In the genomic region with DNA sequence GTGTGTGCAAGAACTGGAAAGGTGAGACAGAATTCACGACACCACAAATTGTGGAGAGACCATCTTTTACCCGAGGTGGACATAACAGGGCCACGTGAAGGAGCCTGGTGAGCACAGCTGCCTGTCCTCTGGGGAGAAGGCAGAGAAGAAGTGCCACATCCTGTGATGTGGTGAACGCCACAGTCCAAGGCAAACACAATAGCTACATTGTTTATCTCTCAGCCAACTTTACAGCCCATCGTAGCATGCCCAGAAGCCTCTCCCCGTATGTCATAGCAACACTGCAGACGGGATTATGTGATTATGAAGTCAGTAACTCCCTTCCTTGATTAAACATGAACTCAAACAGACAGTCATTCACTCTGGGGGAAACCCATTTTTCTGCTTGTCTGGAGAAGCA, we compare ENCODE assay signal across 23 cellular contexts.
DNase-seq lines count a peak whose midpoint lies in the region; ATAC-seq, FAIRE-seq and TF ChIP-seq lines count a peak whose summit lies in the region.
"Had no signal": no experiment of that assay in that cellular context is flagged by ENCODE, and none has a peak within 500 bp of the region (broad histone marks: within the 10 kb centered on the region; RNA-seq: fewer than 3 reads in every experiment).

No MANE protein-coding gene starts in this region.

- no peaks in the 10 kb centered on the region for H3K9me1 ChIP-seq in IMR-90 (ENCODE audit: insufficient read depth, low read length)

- no peak overlapping the region for H2BK20ac ChIP-seq in IMR-90 (ENCODE audit: low read depth, low read length)

- no peak for TF ChIP-seq RAD21 in IMR-90 (IDR thresholded peaks at IDR 0.05; ENCODE audit: low read length)

- CTCF ChIA-PET in IMR-90 (lab: Yijun Ruan, JAX) (no interaction called here), HEK293T (lab: Yijun Ruan, JAX) (no interaction called here)

- no peak for FAIRE-seq in small intestine (lab: Jason Lieb, UNC)

- BruUV-seq in IMR-90 (replicated peaks; lab: Mats Ljungman, UMichigan), result no TSS peak

- H3K4me2 ChIP-seq in IMR-90 (ENCODE audit: low read depth, low read length), result no peak overlapping the region
- H3K4me2 ChIP-seq: GM23338 had no signal

- no peak overlapping the region for H2BK5ac ChIP-seq in IMR-90 (ENCODE audit: low read depth, low read length, poor library complexity, severe bottlenecking)

- no peak for TF ChIP-seq POLR2A in IMR-90 (IDR thresholded peaks at IDR 0.05; ENCODE audit: low read depth, low read length)

- no peaks in the 10 kb centered on the region for H3K79me1 ChIP-seq in IMR-90 (ENCODE audit: low read depth in 1 of 2, low read length in 2 of 2)

- peaks cover 5% of the 10 kb centered on the region; the same call in 1 of the 2 replicates for H3K9me3 ChIP-seq in IMR-90 (ENCODE audit: control insufficient read depth, insufficient read depth, low read length)
- H3K9me3 ChIP-seq in small intestine (ENCODE audit: control insufficient read depth, low read depth), result no peaks in the 10 kb centered on the region

- no peak overlapping the region for H2AFZ ChIP-seq in IMR-90 (replicated peaks; ENCODE audit: low read length, poor library complexity)
- H2AFZ ChIP-seq: GM23338 had no signal

- no peak overlapping the region for H3K23ac ChIP-seq in IMR-90 (ENCODE audit: low read depth, low read length)

- H2AK5ac ChIP-seq in IMR-90 (ENCODE audit: low read depth, low read length), result no peak overlapping the region

- dilution Hi-C loops in IMR-90 (cut with HindIII; ENCODE audit: low sequenced_read_pairs, unreplicated experiment), result no loop called here

- DNase-seq in EH (ENCODE audit: low read depth) (peak; percentile 3), IMR-90 (no peak), foreskin melanocyte (peak; percentile 89), small intestine (peak; percentile 30), kidney glomerular epithelial cell (lab: John Stamatoyannopoulos, UW) (no peak), SW 1271 (lab: John Stamatoyannopoulos, UW) (no peak), HEK293T (ENCODE audit: extremely low spot score) (no peak)
- no peak for DNase-seq in activated T-cell treated with anti-CD3 and anti-CD28 coated beads, Interleukin-2, amount 50 U/mL, for 1 hour
- DNase-seq: activated B cell treated with CpG ODN at 0.5 μM for 24 hours; activated CD4-positive, alpha-beta memory T cell treated with anti-CD3 and anti-CD28 coated beads for 36 hours; activated gamma-delta T cell; CD4-positive, CD25-positive, alpha-beta regulatory T cell; cerebellar nuclear complex; DMS 273 treated with DMSO at 0.1 percent for 48 hours; heart left ventricle; naive thymus-derived CD8-positive, alpha-beta T cell; NCI-H1694 treated with DMSO at 0.1 percent for 48 hours; NCI-H2171 treated with DMSO at 0.1 percent for 48 hours; NCI-H524 treated with DMSO at 0.1 percent for 48 hours; stimulated activated CD4-positive, alpha-beta T cell treated with anti-CD3 and anti-CD28 coated beads, Interleukin-4, amount 100 ng/mL, for 4 hours; stimulated activated naive CD4-positive, alpha-beta T cell had no signal

- no peak for TF ChIP-seq CTCF in IMR-90 (conservative IDR thresholded peaks at IDR 0.05; ENCODE audit: low read depth, low read length)

- peak overlapping the region; percentile 7; the same call in 1 of the 3 replicates for H2BK15ac ChIP-seq in IMR-90 (ENCODE audit: low read depth, low read length)

- H3K56ac ChIP-seq in IMR-90 (ENCODE audit: extremely low read depth, insufficient read depth, low read length), result no peak overlapping the region

- H3K4me1 ChIP-seq in IMR-90 (ENCODE audit: control insufficient read depth, insufficient read depth, low read length) (peaks cover 7% of the 10 kb centered on the region), small intestine (ENCODE audit: control insufficient read depth in 2 of 2, insufficient read depth in 1 of 2, low read depth in 1 of 2, low read length in 1 of 2) (peaks cover 0 to 2% of the 10 kb centered on the region in 2 donors)
- H3K4me1 ChIP-seq: right atrium auricular region had no signal

- H2AK9ac ChIP-seq in IMR-90 (replicated peaks; ENCODE audit: low read depth, low read length, poor library complexity), result no peak overlapping the region

- in situ Hi-C loops in IMR-90 (cut with MboI; ENCODE audit: low sequenced_read_pairs), result no loop called here

- no peak overlapping the region for H3K14ac ChIP-seq in IMR-90 (replicated peaks; ENCODE audit: low read depth, low read length)

- no peak overlapping the region for H4K5ac ChIP-seq in IMR-90 (ENCODE audit: low read depth, low read length)

- H2BK120ac ChIP-seq in IMR-90 (ENCODE audit: low read depth, low read length), result no peak overlapping the region

- no peak overlapping the region for H3K18ac ChIP-seq in IMR-90 (ENCODE audit: low read depth, low read length)

- no peak overlapping the region for H4K8ac ChIP-seq in IMR-90 (ENCODE audit: low read depth in 2 of 2, low read length in 2 of 2)

- H3K27ac ChIP-seq in IMR-90 (ENCODE audit: insufficient read depth, low read length) (no peak overlapping the region), small intestine (ENCODE audit: low read depth in 1 of 2, low read length in 1 of 2) (no peak overlapping the region)
- H3K27ac ChIP-seq: heart left ventricle, right atrium auricular region had no signal

- H4K20me1 ChIP-seq in IMR-90 (ENCODE audit: insufficient read depth, low read length), result no peaks in the 10 kb centered on the region

- POLR2A ChIA-PET in IMR-90 (lab: Charles Lee; ENCODE audit: unreplicated experiment), result no interaction called here
- POLR2A ChIA-PET in HEK293T (lab: Yijun Ruan, JAX), result no interaction called here

- no peaks in the 10 kb centered on the region for H3K27me3 ChIP-seq in IMR-90 (ENCODE audit: control insufficient read depth, insufficient read depth, low read length)
- H3K27me3 ChIP-seq in small intestine (ENCODE audit: control insufficient read depth in 2 of 2, insufficient read depth in 2 of 2, low read length in 2 of 2), result no peaks in the 10 kb centered on the region
- H3K27me3 ChIP-seq: heart left ventricle, right atrium auricular region had no signal

- H3K9ac ChIP-seq in IMR-90 (ENCODE audit: low read depth, low read length), result no peak overlapping the region

- H3K36me3 ChIP-seq in IMR-90 (ENCODE audit: control insufficient read depth, insufficient read depth, low read length), result 0 out of 2 replicates have a peak, but pooled peaks cover 2% of the 10 kb centered on the region
- no peaks in the 10 kb centered on the region for H3K36me3 ChIP-seq in small intestine (ENCODE audit: control insufficient read depth in 2 of 2, insufficient read depth in 2 of 2, low read length in 2 of 2)
- H3K36me3 ChIP-seq: heart left ventricle, right atrium auricular region had no signal

- no peak overlapping the region for H3K4ac ChIP-seq in IMR-90 (ENCODE audit: low read depth, low read length)

- H3K4me3 ChIP-seq in IMR-90 (ENCODE audit: insufficient read depth, low read depth, low read length) (no peak overlapping the region), small intestine (ENCODE audit: low read depth in 1 of 2, low read length in 2 of 2) (no peak overlapping the region)
- H3K4me3 ChIP-seq: GM23338, heart left ventricle, right atrium auricular region had no signal

- 86% methylated on average over 1 of the region's 7 CpGs; no CpG with 5 or more reads in 1 of the 2 experiments for WGBS in IMR-90 (ENCODE audit: extremely low coverage in 2 of 2, insufficient read length in 1 of 2), 2 experiments
- WGBS in small intestine, 3 donors, result 20 to 60% (median 38%) methylated on average over 7 of the region's 7 CpGs

- no peak overlapping the region for H4K91ac ChIP-seq in IMR-90 (ENCODE audit: insufficient read depth, low read depth, low read length)

- no peak for ATAC-seq in IMR-90 (ENCODE audit: low read depth)
- ATAC-seq: GM23338; heart left ventricle; naive thymus-derived CD8-positive, alpha-beta T cell had no signal

- intact Hi-C loops in IMR-90 (cut with micrococcal nuclease), result no loop called here

TF ChIP-seq in IMR-90, 13 proteins besides CTCF, POLR2A, EP300 and RAD21 (continues in another document):
- TF ChIP-seq MAZ (IDR thresholded peaks at IDR 0.05; ENCODE audit: borderline replicate concordance, low read depth, low read length) (no peak), MAFK (IDR thresholded peaks at IDR 0.05; ENCODE audit: low read depth, low read length) (no peak), MXI1 (IDR thresholded peaks at IDR 0.05; ENCODE audit: borderline replicate concordance, low read depth, low read length) (no peak), SMC3 (IDR thresholded peaks at IDR 0.05; ENCODE audit: low read depth, low read length) (no peak), BHLHE40 (IDR thresholded peaks at IDR 0.05; ENCODE audit: low read depth, low read length) (no peak), CEBPB (IDR thresholded peaks at IDR 0.05; ENCODE audit: low read depth, low read length) (no peak), NFE2L2 (IDR thresholded peaks at IDR 0.05; ENCODE audit: low read depth, low read length) (no peak), RFX5 (IDR thresholded peaks at IDR 0.05; ENCODE audit: low read depth, low read length) (no peak)

TF ChIP-seq in HEK293T, 16 proteins besides CTCF, POLR2A, EP300 and RAD21:
- TF ChIP-seq, protein P1, sequence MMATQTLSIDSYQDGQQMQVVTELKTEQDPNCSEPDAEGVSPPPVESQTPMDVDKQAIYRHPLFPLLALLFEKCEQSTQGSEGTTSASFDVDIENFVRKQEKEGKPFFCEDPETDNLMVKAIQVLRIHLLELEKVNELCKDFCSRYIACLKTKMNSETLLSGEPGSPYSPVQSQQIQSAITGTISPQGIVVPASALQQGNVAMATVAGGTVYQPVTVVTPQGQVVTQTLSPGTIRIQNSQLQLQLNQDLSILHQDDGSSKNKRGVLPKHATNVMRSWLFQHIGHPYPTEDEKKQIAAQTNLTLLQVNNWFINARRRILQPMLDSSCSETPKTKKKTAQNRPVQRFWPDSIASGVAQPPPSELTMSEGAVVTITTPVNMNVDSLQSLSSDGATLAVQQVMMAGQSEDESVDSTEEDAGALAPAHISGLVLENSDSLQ (IDR thresholded peaks at IDR 0.05), result no peak
- TF ChIP-seq NFRKB (IDR thresholded peaks at IDR 0.05), result no peak
- no peak for TF ChIP-seq SP1 (IDR thresholded peaks at IDR 0.05)
- TF ChIP-seq ARNT (IDR thresholded peaks at IDR 0.05), result no peak
- no peak for TF ChIP-seq FOXM1 (IDR thresholded peaks at IDR 0.05; ENCODE audit: borderline replicate concordance)
- TF ChIP-seq TARDBP (IDR thresholded peaks at IDR 0.05), result no peak
- TF ChIP-seq L3MBTL2 (conservative IDR thresholded peaks at IDR 0.05), result no peak
- no peak for TF ChIP-seq FOXK2 (IDR thresholded peaks at IDR 0.05)
- no peak for TF ChIP-seq SUZ12 (IDR thresholded peaks at IDR 0.05)
- no peak for TF ChIP-seq BHLHE40 (IDR thresholded peaks at IDR 0.05; ENCODE audit: borderline replicate concordance)
- TF ChIP-seq ELF4 (IDR thresholded peaks at IDR 0.05), result no peak
- TF ChIP-seq CTBP1 (IDR thresholded peaks at IDR 0.05; ENCODE audit: borderline replicate concordance), result no peak

Comparison
In these comparisons a context has a peak if more than half of its experiments do, and no peak if none do; other contexts are left out.
1. DNase-seq: peak in EH (single experiment), foreskin melanocyte (single experiment) and small intestine (single experiment); none in IMR-90 (single experiment), kidney glomerular epithelial cell (single experiment), activated T-cell treated with anti-CD3 and anti-CD28 coated beads, Interleukin-2, amount 50 U/mL, for 1 hour (single experiment), SW 1271 (0 of 2) and HEK293T (single experiment).